In the genomic region with DNA sequence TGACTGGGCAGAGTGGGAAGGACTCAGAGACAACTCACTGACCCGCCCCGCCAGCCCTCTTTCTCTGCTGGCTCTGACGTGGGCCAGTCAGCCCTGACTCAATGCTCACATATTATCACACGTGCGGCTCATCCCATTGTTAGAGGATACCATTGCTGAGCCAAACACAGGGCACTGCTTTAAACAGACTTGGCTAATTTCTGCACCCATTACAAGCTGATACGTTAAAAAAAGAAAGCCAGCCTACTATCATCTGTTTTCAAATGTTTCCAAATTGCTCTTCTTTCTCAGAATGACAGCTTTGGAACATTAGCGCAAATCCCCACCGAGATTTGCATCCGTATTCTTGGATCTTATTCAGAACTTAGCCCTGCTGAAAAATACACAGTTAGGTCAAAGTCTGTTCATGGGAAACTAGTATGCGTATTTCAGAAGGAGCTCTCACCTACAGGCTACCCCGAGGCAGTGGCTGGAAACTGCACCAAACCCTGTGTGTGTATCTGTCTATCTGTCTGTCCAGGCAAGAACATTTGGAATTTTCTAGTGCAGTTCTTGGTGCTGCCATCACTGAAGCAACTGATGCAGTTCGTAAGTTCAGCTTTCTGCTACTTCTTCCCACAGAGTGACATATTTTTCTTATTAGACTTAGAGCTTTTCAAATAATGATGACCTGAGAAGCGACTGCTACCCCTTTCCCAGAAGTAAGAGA, we compare ENCODE assay signal across 11 cellular contexts. TPM values are rescaled to one million over a fixed set of nuclear protein-coding genes. Genes with fewer than 3 reads are reported as not detected.
DNase-seq lines count a peak whose midpoint lies in the region; ATAC-seq, FAIRE-seq and TF ChIP-seq lines count a peak whose summit lies in the region.
"Had no signal": no experiment of that assay in that cellular context is flagged by ENCODE, and none has a peak within 500 bp of the region (broad histone marks: within the 10 kb centered on the region; RNA-seq: fewer than 3 reads in every experiment).

No MANE protein-coding gene starts in this region.

- FAIRE-seq in HepG2 (lab: Jason Lieb, UNC), result no peak
- FAIRE-seq in urothelium cell line (lab: Jason Lieb, UNC), result no peak

- H3K9me3 ChIP-seq in HepG2 (ENCODE audit: low read length), result no peaks in the 10 kb centered on the region

- ATAC-seq in HepG2, result no peak
- ATAC-seq in HG02852 (IDR thresholded peaks at IDR 0.05; ENCODE audit: unreplicated experiment), result no peak

- TF ChIP-seq RAD21 in HepG2 (CRISPR knock-in tag; IDR thresholded peaks at IDR 0.05), result no peak

- H3K79me2 ChIP-seq in HepG2 (ENCODE audit: insufficient read depth, low read length), result no peaks in the 10 kb centered on the region

- H3K4me1 ChIP-seq in HepG2 (ENCODE audit: insufficient read depth, low read length), result no peaks in the 10 kb centered on the region

- TF ChIP-seq CTCF in HepG2 (CRISPR knock-in tag; IDR thresholded peaks at IDR 0.05), result no peak

- H2AFZ ChIP-seq in HepG2 (ENCODE audit: low read length), result no peak overlapping the region

- TF ChIP-seq POLR2A in HepG2 (IDR thresholded peaks at IDR 0.05; ENCODE audit: insufficient read depth in 1 of 2, low read depth in 2 of 2, low read length in 2 of 2), result no peak

- H3K4me2 ChIP-seq in HepG2 (ENCODE audit: low read depth, low read length), result no peak overlapping the region

- H3K27me3 ChIP-seq in HepG2 (ENCODE audit: control insufficient read depth in 1 of 2, insufficient read depth in 2 of 2, low read length in 2 of 2), result peaks cover 5 to 73% of the 10 kb centered on the region in 2 experiments; a peak in 3 of 5 replicates

- peak; percentile 94 for DNase-seq in LHCN-M2 (ENCODE audit: low read depth)
- DNase-seq in dedifferentiated amniotic fluid mesenchymal stem cell (ENCODE audit: extremely low spot score), result peak; percentile 59
- no peak for DNase-seq in HepG2 (ENCODE audit: low spot score)
- peak; percentile 65 for DNase-seq in superior temporal gyrus (ENCODE audit: extremely low spot score)
- DNase-seq in COR-L47 (lab: John Stamatoyannopoulos, UW), result no peak
- DNase-seq in SW480 (ENCODE audit: low spot score), result no peak
- no peak for DNase-seq in urothelium cell line (ENCODE audit: low spot score)
- DNase-seq: activated effector memory CD4-positive, alpha-beta T cell treated with anti-CD3 and anti-CD28 coated beads, Interleukin-2, amount 50 U/mL, for 16 hours; GDM1; NCI-H2081 had no signal

- POLR2A ChIA-PET in HepG2 (lab: Yijun Ruan, JAX), result no interaction called here

- CTCF ChIA-PET in HepG2 (lab: Yijun Ruan, JAX; ENCODE audit: low intra/inter-chr PET ratio, low total read pairs), result no interaction called here

- no peak overlapping the region for H3K4me3 ChIP-seq in HepG2 (replicated peaks in 1 of 3; ENCODE audit: insufficient read depth in 1 of 3, low read depth in 2 of 3, low read length in 3 of 3)

- no peak overlapping the region for H3K9ac ChIP-seq in HepG2 (ENCODE audit: insufficient read depth, low read depth, low read length)

- no peak overlapping the region for H3K27ac ChIP-seq in HepG2 (ENCODE audit: extremely low read length, insufficient read depth, low read length)

- TF ChIP-seq EP300 in HepG2 (IDR thresholded peaks at IDR 0.05; ENCODE audit: low read depth in 2 of 2, low read length in 2 of 2) (no peak), HepG2 (CRISPR knock-in tag; IDR thresholded peaks at IDR 0.05; ENCODE audit: borderline replicate concordance) (no peak)

- H3K36me3 ChIP-seq in HepG2 (replicated peaks in 1 of 2; ENCODE audit: control insufficient read depth in 1 of 2, insufficient read depth in 2 of 2, low read length in 2 of 2), result no peaks in the 10 kb centered on the region

- 8% methylated on average over 13 of the region's 13 CpGs for WGBS in HepG2 (ENCODE audit: low lambda C conversion rate)

- no TSS peak for BruUV-seq in HepG2 (replicated peaks; lab: Mats Ljungman, UMichigan)

- H4K20me1 ChIP-seq in HepG2 (ENCODE audit: insufficient read depth, low read length), result no peaks in the 10 kb centered on the region

- in situ Hi-C loops in HepG2 (cut with HindIII; ENCODE audit: extremely low pct_ligation_motif_present, low pct_unique_long_range_greater_than_20kb), result no loop called here

- intact Hi-C loops in HepG2 (cut with micrococcal nuclease; ENCODE audit: unreplicated experiment), result no loop called here

TF ChIP-seq in HepG2, 621 proteins besides CTCF, POLR2A, EP300 and RAD21:
- TF ChIP-seq ZFP1 (CRISPR knock-in tag; IDR thresholded peaks at IDR 0.05) (no peak), EZH2 (conservative IDR thresholded peaks at IDR 0.05; ENCODE audit: low read depth, low read length) (0 out of 2 replicates have a peak, but pooled peaks have one; percentile 42)
TF ChIP-seq in HepG2: peak in this region for 1.

RNA-seq across cellular contexts. Expression of gene RAMACL, which starts 32.8 kb away (rescaled TPM):
- total RNA-seq in LHCN-M2 (2014; rRNA removed) (0.06 TPM in 1 of 2 replicates, not detected in the other), HepG2 (2016; rRNA removed; fragmentation: Illumina TruSeq; extraction: Trizol) (0.09 TPM in 1 of 2 replicates, not detected in the other)
- 0.17 TPM for polyA plus RNA-seq in LHCN-M2 (2012)
- not detected in 2 replicates for total RNA-seq in HepG2 (2016; cell fraction: cytosol; rRNA removed; fragmentation: Illumina TruSeq; extraction: Trizol; ENCODE audit: low read depth)
- total RNA-seq in HepG2 (2016; cell fraction: insoluble cytoplasmic fraction; rRNA removed; fragmentation: Illumina TruSeq; extraction: Trizol), result 0.09 and 0.15 TPM in 2 replicates
- total RNA-seq in HepG2 (2016; cell fraction: membrane; rRNA removed; fragmentation: Illumina TruSeq; extraction: Trizol), result not detected in 2 replicates
- not detected in 2 replicates for total RNA-seq in HepG2 (2016; cell fraction: nucleus; rRNA removed; fragmentation: Illumina TruSeq; extraction: Trizol)
- polyA plus RNA-seq in HepG2 (2011; rRNA removed), result 0.14 and 0.29 TPM in 2 replicates
- 0.03 and 0.18 TPM in 2 replicates for polyA plus RNA-seq in HepG2 (2011; cell fraction: cytosol; rRNA removed)
- 0.09 TPM in 1 of 2 replicates, not detected in the other for polyA plus RNA-seq in HepG2 (2011; cell fraction: nucleus; rRNA removed)
- polyA plus RNA-seq in HepG2 (2012), result 0.19 and 0.84 TPM in 2 replicates
- not detected in 2 replicates for polyA plus RNA-seq in HepG2 (2016; cell fraction: cytosol; fragmentation: Illumina TruSeq; extraction: Trizol; ENCODE audit: low read depth)
- polyA plus RNA-seq in HepG2 (2016; cell fraction: insoluble cytoplasmic fraction; fragmentation: Illumina TruSeq; extraction: Trizol; ENCODE audit: low read depth), result 0.15 and 0.32 TPM in 2 replicates
- polyA plus RNA-seq in HepG2 (2016; cell fraction: membrane; fragmentation: Illumina TruSeq; extraction: Trizol; ENCODE audit: low read depth), result not detected in 2 replicates
- polyA plus RNA-seq in HepG2 (2016; cell fraction: nucleus; fragmentation: Illumina TruSeq; extraction: Trizol; ENCODE audit: insufficient read depth, low read depth), result not detected in 2 replicates
- 0.16 and 0.40 TPM in 2 replicates for polyA minus RNA-seq in HepG2 (2011; rRNA and poly(A)+ RNA removed; ENCODE audit: low replicate concordance)
- polyA minus RNA-seq in HepG2 (2011; cell fraction: cytosol; rRNA and poly(A)+ RNA removed), result 0.26 TPM in 1 of 2 replicates, not detected in the other
- 1.0 and 1.2 TPM in 2 replicates for polyA minus RNA-seq in HepG2 (2011; cell fraction: nucleus; rRNA and poly(A)+ RNA removed)

Comparison
In these comparisons a context has a peak if more than half of its experiments do, and no peak if none do; other contexts are left out.
1. DNase-seq: peak in LHCN-M2 (single experiment), dedifferentiated amniotic fluid mesenchymal stem cell (single experiment) and superior temporal gyrus (single experiment); none in HepG2 (single experiment), COR-L47 (single experiment), SW480 (single experiment) and urothelium cell line (single experiment).